In genomic region chr17:28626818-28627217, GRCh38 we compare ENCODE assay signal across 23 cellular contexts.
"Had no signal": no experiment of that assay in that cellular context is flagged by ENCODE, and none has a peak within 500 bp of the region (broad histone marks: within the 10 kb centered on the region; RNA-seq: fewer than 3 reads in every experiment).

No MANE protein-coding gene starts in this region.

- ATAC-seq: activated CD4-positive, alpha-beta T cell treated with anti-CD3 and anti-CD28 coated beads for 36 hours; esophagus mucosa; gastrocnemius medialis; heart left ventricle; left ventricle myocardium superior; WTC11 had no signal

- H3K4me3 ChIP-seq: gastrocnemius medialis, heart left ventricle had no signal

- H3K27me3 ChIP-seq: gastrocnemius medialis, heart left ventricle had no signal

- H3K4me3 Mint-ChIP-seq: activated CD4-positive, alpha-beta memory T cell treated with anti-CD3 and anti-CD28 coated beads for 36 hours; activated CD4-positive, alpha-beta T cell treated with anti-CD3 and anti-CD28 coated beads for 36 hours; activated naive CD8-positive, alpha-beta T cell; memory B cell; T-helper 2 cell treated with Interferon-gamma antibody and Interleukin-4, amounts not matched to agents 5 μg/mL and 100 μg/mL, for 36 hours; type B pancreatic cell; WTC11 had no signal

- H3K27me3 Mint-ChIP-seq: activated CD4-positive, alpha-beta memory T cell treated with anti-CD3 and anti-CD28 coated beads for 36 hours; activated CD4-positive, alpha-beta T cell treated with anti-CD3 and anti-CD28 coated beads for 36 hours; activated naive CD8-positive, alpha-beta T cell; memory B cell; type B pancreatic cell had no signal

- FAIRE-seq: bronchial epithelial cell, TTC549 had no signal

- H3K36me3 Mint-ChIP-seq: activated naive CD8-positive, alpha-beta T cell had no signal

- H3K9me3 Mint-ChIP-seq: activated CD4-positive, alpha-beta memory T cell treated with anti-CD3 and anti-CD28 coated beads for 36 hours; memory B cell; T-helper 2 cell treated with Interferon-gamma antibody and Interleukin-4, amounts not matched to agents 5 μg/mL and 100 μg/mL, for 36 hours; type B pancreatic cell; WTC11 had no signal

- H3K27ac Mint-ChIP-seq: activated CD4-positive, alpha-beta memory T cell treated with anti-CD3 and anti-CD28 coated beads for 36 hours; memory B cell; T-helper 2 cell treated with Interferon-gamma antibody and Interleukin-4, amounts not matched to agents 5 μg/mL and 100 μg/mL, for 36 hours; type B pancreatic cell had no signal

- H3K9me3 ChIP-seq: gastrocnemius medialis, heart left ventricle had no signal

- H3K4me1 Mint-ChIP-seq: WTC11 had no signal

- DNase-seq: activated CD4-positive, alpha-beta memory T cell treated with anti-CD3 and anti-CD28 coated beads for 36 hours; activated CD4-positive, alpha-beta T cell treated with anti-CD3 and anti-CD28 coated beads for 36 hours; activated gamma-delta T cell; cerebellar nuclear complex; cortex of kidney; effector CD8-positive, alpha-beta T cell; gastrocnemius medialis; heart left ventricle; left ventricle myocardium superior; occipital lobe; posterior cingulate gyrus; stimulated activated CD4-positive, alpha-beta T cell treated with anti-CD3 and anti-CD28 coated beads, Interleukin-12 subunit alpha, Interleukin-12 subunit beta, amount 100 ng/mL, for 4 hours; stimulated activated CD4-positive, alpha-beta T cell treated with anti-CD3 and anti-CD28 coated beads, Interleukin-1b, Interleukin-23, amount 100 ng/mL, for 48 hours; stimulated activated CD8-positive, alpha-beta memory T cell treated with anti-CD3 and anti-CD28 coated beads, Interleukin-4, amount 100 ng/mL, for 48 hours; stimulated activated naive CD4-positive, alpha-beta T cell treated with Interleukin-2 at 50 U/mL for 16 hours had no signal

- H3K27ac ChIP-seq: gastrocnemius medialis, heart left ventricle had no signal
